1 cellular context compared by ENCODE assay signal in the genomic region with DNA sequence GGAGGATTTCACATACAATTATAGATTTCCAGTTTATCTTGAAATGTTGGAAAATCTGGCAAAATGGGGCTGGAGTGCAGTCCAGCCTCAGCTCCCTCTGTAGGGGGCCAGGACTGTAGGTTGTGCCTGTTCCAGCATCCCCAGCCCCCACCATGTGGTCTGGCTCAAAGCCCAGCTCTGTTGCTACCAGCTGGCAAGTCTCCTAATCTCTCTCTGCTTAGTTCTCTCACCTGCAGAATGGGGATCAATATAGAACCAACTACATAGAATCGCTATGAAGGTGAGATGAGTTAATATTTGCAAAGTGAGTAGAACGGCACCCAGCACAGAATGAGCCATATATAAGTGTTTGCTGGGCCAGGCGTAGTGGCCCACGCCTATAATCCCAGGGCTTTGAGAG.
TF ChIP-seq lines count a peak whose summit lies in the region.

No MANE protein-coding gene starts in this region.

TF ChIP-seq in H1, 55 proteins besides CTCF, POLR2A, EP300 and RAD21:
- no peak for TF ChIP-seq MAX (IDR thresholded peaks at IDR 0.05)
- TF ChIP-seq PHF8 (conservative IDR thresholded peaks at IDR 0.05; ENCODE audit: low read depth, low read length): no peak
- no peak for TF ChIP-seq RBBP5 (IDR thresholded peaks at IDR 0.05; ENCODE audit: borderline replicate concordance, low read depth, low read length)
- TF ChIP-seq BCL11A (IDR thresholded peaks at IDR 0.05; ENCODE audit: low read depth in 2 of 2, low read length in 2 of 2): no peak
